In the genomic region with DNA sequence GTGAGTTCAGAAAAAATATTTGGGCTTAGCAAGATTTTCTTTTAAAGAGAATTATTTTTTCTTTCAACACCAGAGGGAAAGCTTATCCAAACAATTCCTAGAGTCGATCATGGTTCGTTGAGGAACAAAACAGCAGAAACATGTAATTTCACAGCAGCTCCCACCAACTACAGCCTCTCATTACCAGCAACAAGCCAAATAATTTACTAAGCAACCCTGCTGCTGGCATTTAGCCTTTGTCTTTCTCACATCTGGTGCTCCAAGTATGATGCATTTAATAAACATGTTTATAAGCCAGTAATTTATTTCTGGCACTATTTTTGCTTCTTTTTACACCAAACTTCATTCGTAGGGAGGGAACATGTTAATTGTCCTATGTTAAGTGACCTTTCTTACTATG, we compare ENCODE assay signal across 17 cellular contexts.
"Had no signal": no experiment of that assay in that cellular context is flagged by ENCODE, and none has a peak within 500 bp of the region (broad histone marks: within the 10 kb centered on the region; RNA-seq: fewer than 3 reads in every experiment).

No MANE protein-coding gene starts in this region.

- H3K27me3 Mint-ChIP-seq: activated CD8-positive, alpha-beta T cell treated with anti-CD3 and anti-CD28 coated beads for 36 hours; stimulated activated naive CD8-positive, alpha-beta T cell treated with anti-CD3 and anti-CD28 coated beads, Interleukin-15, amount 100 ng/mL, for 72 hours had no signal

- H3K4me3 ChIP-seq: cardiac muscle cell, colonic mucosa, gastrocnemius medialis, pancreas, testis, upper lobe of right lung had no signal

- DNase-seq: activated CD8-positive, alpha-beta memory T cell treated with anti-CD3 and anti-CD28 coated beads, Interleukin-2, amount 50 U/mL, for 4 hours; activated CD8-positive, alpha-beta T cell treated with anti-CD3 and anti-CD28 coated beads for 36 hours; activated gamma-delta T cell treated with Interleukin-2 at 50 U/mL for 16 hours; activated T-cell treated with anti-CD3 and anti-CD28 coated beads, Interleukin-2, amount 50 U/mL, for 72 hours; aorta; colonic mucosa; gastrocnemius medialis; kidney; nephron progenitor cell; pancreas; stimulated activated CD4-positive, alpha-beta T cell treated with anti-CD3 and anti-CD28 coated beads, Interleukin-15, amount 100 ng/mL, for 24 hours; stimulated activated CD4-positive, alpha-beta T cell treated with anti-CD3 and anti-CD28 coated beads, Interleukin-4, amount 100 ng/mL, for 24 hours; stimulated activated naive CD8-positive, alpha-beta T cell treated with anti-CD3 and anti-CD28 coated beads, Interleukin-15, amount 100 ng/mL, for 72 hours; T1000; testis; upper lobe of right lung had no signal

- H3K4me1 ChIP-seq: colonic mucosa, gastrocnemius medialis, pancreas, testis, upper lobe of right lung had no signal

- H3K9me3 Mint-ChIP-seq: activated CD8-positive, alpha-beta T cell treated with anti-CD3 and anti-CD28 coated beads for 36 hours; activated T-cell treated with anti-CD3 and anti-CD28 coated beads, Interleukin-2, amount 50 U/mL, for 72 hours; nephron progenitor cell had no signal

- H3K27me3 ChIP-seq: cardiac muscle cell, colonic mucosa, pancreas, testis, upper lobe of right lung had no signal

- H3K4me3 Mint-ChIP-seq: activated CD8-positive, alpha-beta T cell treated with anti-CD3 and anti-CD28 coated beads for 36 hours; activated T-cell treated with anti-CD3 and anti-CD28 coated beads, Interleukin-2, amount 50 U/mL, for 72 hours; nephron progenitor cell; stimulated activated naive CD8-positive, alpha-beta T cell treated with anti-CD3 and anti-CD28 coated beads, Interleukin-15, amount 100 ng/mL, for 72 hours had no signal

- H3K9me3 ChIP-seq: colonic mucosa, gastrocnemius medialis, pancreas, testis, upper lobe of right lung had no signal

- H3K27ac ChIP-seq: cardiac muscle cell, colonic mucosa, gastrocnemius medialis, pancreas, testis, upper lobe of right lung had no signal

- H3K27ac Mint-ChIP-seq: activated CD8-positive, alpha-beta T cell treated with anti-CD3 and anti-CD28 coated beads for 36 hours; activated T-cell treated with anti-CD3 and anti-CD28 coated beads, Interleukin-2, amount 50 U/mL, for 72 hours; nephron progenitor cell; stimulated activated naive CD8-positive, alpha-beta T cell treated with anti-CD3 and anti-CD28 coated beads, Interleukin-15, amount 100 ng/mL, for 72 hours had no signal

- H3K36me3 ChIP-seq: cardiac muscle cell, colonic mucosa, gastrocnemius medialis, pancreas, upper lobe of right lung had no signal

- H3K4me1 Mint-ChIP-seq: nephron progenitor cell had no signal

- ATAC-seq: activated CD8-positive, alpha-beta T cell treated with anti-CD3 and anti-CD28 coated beads for 36 hours; activated T-cell treated with anti-CD3 and anti-CD28 coated beads, Interleukin-2, amount 50 U/mL, for 72 hours; gastrocnemius medialis; pancreas; stimulated activated naive CD8-positive, alpha-beta T cell treated with anti-CD3 and anti-CD28 coated beads, Interleukin-15, amount 100 ng/mL, for 72 hours; upper lobe of right lung had no signal
